In the genomic region with DNA sequence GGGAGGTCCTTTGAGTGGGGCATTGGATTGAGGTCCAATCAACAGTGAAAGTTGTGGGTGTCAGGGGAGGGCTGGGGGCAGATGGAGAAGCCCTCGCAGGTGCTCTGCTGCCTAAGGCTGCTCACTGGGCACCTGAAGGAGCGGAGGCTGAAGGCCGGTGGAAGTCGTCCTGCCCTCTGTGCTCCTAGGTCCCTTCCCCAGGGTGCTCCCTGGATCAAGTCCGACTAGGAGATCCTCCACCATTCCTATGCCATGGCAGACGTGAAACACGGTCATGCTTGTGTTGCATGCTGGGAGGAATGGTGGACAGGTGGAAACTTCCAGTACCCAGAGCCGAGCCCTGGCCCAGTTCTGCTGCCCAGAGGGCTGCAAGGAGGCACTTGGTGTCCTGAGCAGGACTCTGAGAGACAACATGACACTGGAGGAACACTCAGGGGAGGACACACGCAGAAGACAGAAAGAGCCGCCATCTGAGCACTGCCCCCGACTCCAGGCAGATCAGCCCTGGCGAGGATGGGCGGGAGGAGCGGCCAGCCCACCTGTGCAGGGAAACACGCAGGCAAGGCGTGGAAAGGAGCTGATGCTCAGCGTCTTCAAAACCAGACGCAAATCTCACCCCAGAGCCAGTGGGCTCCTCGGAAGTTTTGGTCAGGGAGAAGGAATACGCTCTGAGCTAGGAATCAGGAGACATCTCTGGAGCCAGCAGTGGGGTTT, we compare ENCODE assay signal across 27 cellular contexts.
"Had no signal": no experiment of that assay in that cellular context is flagged by ENCODE, and none has a peak within 500 bp of the region (broad histone marks: within the 10 kb centered on the region; RNA-seq: fewer than 3 reads in every experiment).

No MANE protein-coding gene starts in this region.

- ATAC-seq: activated CD4-positive, alpha-beta T cell treated with anti-CD3 and anti-CD28 coated beads for 36 hours; activated naive CD4-positive, alpha-beta T cell treated with anti-CD3 and anti-CD28 coated beads, Interleukin-2, amount 50 U/mL, for 72 hours; activated naive CD8-positive, alpha-beta T cell treated with anti-CD3 and anti-CD28 coated beads, Interleukin-2, amount 50 U/mL, for 24 hours; activated T-helper 17 cell treated with anti-CD3 and anti-CD28 coated beads, Interleukin-2, amount 50 U/mL, for 72 hours; body of pancreas; Right ventricle myocardium inferior; T-cell had no signal

- H3K27ac ChIP-seq: ascending aorta, body of pancreas, SK-N-MC, VCaP had no signal

- H3K4me1 ChIP-seq: ascending aorta had no signal

- H3K27me3 Mint-ChIP-seq: activated CD4-positive, alpha-beta memory T cell treated with anti-CD3 and anti-CD28 coated beads, Interleukin-2, amount 10 ng/mL, durations not matched to agents 7 days and 5 days had no signal

- H3K4me1 Mint-ChIP-seq: activated CD4-positive, alpha-beta memory T cell treated with anti-CD3 and anti-CD28 coated beads, Interleukin-2, amount 10 ng/mL, durations not matched to agents 7 days and 5 days; activated CD4-positive, alpha-beta T cell treated with anti-CD3 and anti-CD28 coated beads for 36 hours; activated naive CD8-positive, alpha-beta T cell treated with anti-CD3 and anti-CD28 coated beads, Interleukin-2, amount 50 U/mL, for 24 hours; activated T-helper 17 cell treated with anti-CD3 and anti-CD28 coated beads, Interleukin-2, amount 50 U/mL, for 72 hours; T-cell had no signal

- H3K36me3 Mint-ChIP-seq: activated naive CD4-positive, alpha-beta T cell treated with anti-CD3 and anti-CD28 coated beads, Interleukin-2, amount 50 U/mL, for 72 hours; T-cell had no signal

- H3K9me3 ChIP-seq: ascending aorta, body of pancreas, MG63 had no signal

- H3K4me3 Mint-ChIP-seq: activated CD4-positive, alpha-beta memory T cell treated with anti-CD3 and anti-CD28 coated beads, Interleukin-2, amount 10 ng/mL, durations not matched to agents 7 days and 5 days; activated CD4-positive, alpha-beta T cell treated with anti-CD3 and anti-CD28 coated beads for 36 hours; activated naive CD8-positive, alpha-beta T cell treated with anti-CD3 and anti-CD28 coated beads, Interleukin-2, amount 50 U/mL, for 24 hours; activated T-helper 17 cell treated with anti-CD3 and anti-CD28 coated beads, Interleukin-2, amount 50 U/mL, for 72 hours; T-cell had no signal

- H3K4me3 ChIP-seq: ascending aorta, body of pancreas, MG63, SK-N-MC had no signal

- H3K27ac Mint-ChIP-seq: activated CD4-positive, alpha-beta memory T cell treated with anti-CD3 and anti-CD28 coated beads, Interleukin-2, amount 10 ng/mL, durations not matched to agents 7 days and 5 days; activated CD4-positive, alpha-beta T cell treated with anti-CD3 and anti-CD28 coated beads for 36 hours; activated naive CD8-positive, alpha-beta T cell treated with anti-CD3 and anti-CD28 coated beads, Interleukin-2, amount 50 U/mL, for 24 hours; activated T-helper 17 cell treated with anti-CD3 and anti-CD28 coated beads, Interleukin-2, amount 50 U/mL, for 72 hours; T-cell had no signal

- H3K36me3 ChIP-seq: ascending aorta, MG63 had no signal

- DNase-seq: activated CD4-positive, alpha-beta memory T cell treated with anti-CD3 and anti-CD28 coated beads, Interleukin-2, amount 10 ng/mL, durations not matched to agents 7 days and 5 days; activated CD4-positive, alpha-beta T cell treated with anti-CD3 and anti-CD28 coated beads for 36 hours; activated CD4-positive, alpha-beta T cell treated with anti-CD3 and anti-CD28 coated beads, Interleukin-2, amount 50 U/mL, for 1 hour; activated naive CD8-positive, alpha-beta T cell treated with anti-CD3 and anti-CD28 coated beads, Interleukin-2, amount 50 U/mL, for 24 hours; activated T-cell treated with anti-CD3 and anti-CD28 coated beads for 4 hours; activated T-cell treated with anti-CD3 and anti-CD28 coated beads, Interleukin-2, amount 50 U/mL, for 48 hours; amniotic stem cell; body of pancreas; MG63; MV-4-11; NCI-H1092 treated with DMSO at 0.1 percent for 48 hours; NCI-H1417 treated with DMSO at 0.1 percent for 48 hours; NCI-H1694; NCI-H2029 treated with DMSO at 0.1 percent for 48 hours; NCI-H345; NCI-H510A; NCI-H526 treated with DMSO at 0.1 percent for 48 hours; NCI-H82; T-cell; T-helper 2 cell; T1000 had no signal

- H3K27me3 ChIP-seq: ascending aorta, body of pancreas, MG63 had no signal
